ENCODE assay signal across 23 cellular contexts in genomic region chr14:31835049-31835448, GRCh38.
"Had no signal": no experiment of that assay in that cellular context is flagged by ENCODE, and none has a peak within 500 bp of the region (broad histone marks: within the 10 kb centered on the region; RNA-seq: fewer than 3 reads in every experiment).

No MANE protein-coding gene starts in this region.

- H3K4me2 ChIP-seq: hepatocyte, smooth muscle cell had no signal

- H3K4me3 ChIP-seq: adrenal gland, hepatocyte, left ventricle myocardium inferior, smooth muscle cell, testis, uterus had no signal

- H3K27ac ChIP-seq: adrenal gland, hepatocyte, left ventricle myocardium inferior, parathyroid adenoma, testis, uterus had no signal

- ATAC-seq: activated CD8-positive, alpha-beta T cell treated with anti-CD3 and anti-CD28 coated beads, Interleukin-2, amount 10 ng/mL, durations not matched to agents 7 days and 5 days; activated T-helper 17 cell treated with anti-CD3 and anti-CD28 coated beads, Interleukin-2, amount 50 U/mL, for 72 hours; sciatic nerve had no signal

- H2AFZ ChIP-seq: hepatocyte, parathyroid adenoma had no signal

- H3K9me3 ChIP-seq: adrenal gland, left ventricle myocardium inferior, testis, uterus had no signal

- H3K27me3 ChIP-seq: adrenal gland, hepatocyte, testis, uterus had no signal

- H3K9ac ChIP-seq: parathyroid adenoma had no signal

- H3K36me3 ChIP-seq: adrenal gland, left ventricle myocardium inferior, uterus had no signal

- DNase-seq: activated CD4-positive, alpha-beta T cell treated with anti-CD3 and anti-CD28 coated beads for 1 hour; activated CD4-positive, alpha-beta T cell treated with anti-CD3 and anti-CD28 coated beads, Interleukin-2, amount 50 U/mL, for 1 hour; activated CD8-positive, alpha-beta T cell treated with anti-CD3 and anti-CD28 coated beads, Interleukin-2, amount 10 ng/mL, durations not matched to agents 7 days and 5 days; activated T-cell treated with anti-CD3 and anti-CD28 coated beads, Interleukin-2, amount 50 U/mL, for 24 hours; adrenal gland; cerebellar nuclear complex; effector CD4-positive, alpha-beta T cell; glutamatergic neuron; immature natural killer cell; left ventricle myocardium inferior; nephron progenitor cell; stimulated activated CD4-positive, alpha-beta T cell treated with anti-CD3 and anti-CD28 coated beads, Interleukin-2, amount 100 ng/mL, for 48 hours; stimulated activated CD8-positive, alpha-beta memory T cell treated with anti-CD3 and anti-CD28 coated beads, Interleukin-4, amount 100 ng/mL, for 48 hours; stimulated activated naive CD4-positive, alpha-beta T cell; T-helper 1 cell; testis; trophoblast cell; uterus had no signal

- H3K4me1 ChIP-seq: adrenal gland, parathyroid adenoma, testis, uterus had no signal

- H3K79me2 ChIP-seq: hepatocyte, parathyroid adenoma had no signal
